ENCODE assay signal across 9 cellular contexts in the genomic region with DNA sequence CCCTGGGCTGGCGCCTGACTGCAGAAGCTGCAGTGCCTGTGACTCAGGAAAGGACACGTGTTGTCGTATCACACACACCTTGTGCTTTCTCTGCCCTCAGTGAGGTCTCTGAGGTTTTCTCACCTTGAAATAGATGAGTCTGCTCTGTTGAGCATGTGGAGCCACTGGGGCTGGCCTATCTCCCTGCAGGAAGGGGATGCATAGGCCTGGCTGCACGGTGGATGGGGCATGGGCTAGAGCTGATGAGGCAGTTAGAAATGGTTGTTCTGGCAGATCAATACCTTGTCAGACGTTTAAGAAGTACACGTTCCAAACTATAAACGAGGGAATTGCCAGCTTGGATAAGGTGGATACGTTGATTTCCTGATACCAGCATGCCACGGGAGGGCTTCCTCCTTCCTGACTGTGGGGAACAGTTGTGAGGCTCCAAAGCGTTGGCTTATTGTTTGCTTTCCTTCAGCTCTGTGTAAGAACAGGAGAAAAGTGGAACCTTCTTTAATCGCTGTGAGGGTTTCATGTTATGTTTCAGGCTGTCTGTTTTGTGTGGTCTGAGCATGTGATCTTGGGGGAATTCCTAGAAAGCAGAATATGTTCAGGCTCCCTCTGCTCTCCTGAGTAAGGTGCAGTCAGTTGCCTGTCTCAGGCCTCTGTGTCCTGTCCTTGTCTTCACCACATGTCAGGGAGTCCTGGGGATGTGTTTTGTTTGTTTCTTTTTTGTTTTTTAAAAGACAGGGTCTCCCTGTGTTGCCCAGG. TPM values are rescaled to one million over a fixed set of nuclear protein-coding genes. Genes with fewer than 3 reads are reported as not detected.
DNase-seq lines count a peak whose midpoint lies in the region; ATAC-seq and TF ChIP-seq lines count a peak whose summit lies in the region.
"Had no signal": no experiment of that assay in that cellular context is flagged by ENCODE, and none has a peak within 500 bp of the region (broad histone marks: within the 10 kb centered on the region; RNA-seq: fewer than 3 reads in every experiment).

No MANE protein-coding gene starts in this region.

- H3K27me3 Mint-ChIP-seq in H9 (ENCODE audit: low read depth), result no peaks in the 10 kb centered on the region
- no peaks in the 10 kb centered on the region for H3K27me3 Mint-ChIP-seq in natural killer cell treated with Interleukin-12 subunit alpha and Interleukin-12 subunit beta and Interleukin-15 and Interleukin-18, amount 100 ng/mL, for 72 hours

- no peak overlapping the region for H3K27ac ChIP-seq in H9 (ENCODE audit: insufficient read length, low read depth, low read length)
- no peak overlapping the region for H3K27ac ChIP-seq in neuronal stem cell (replicated peaks; ENCODE audit: low read length)
- H3K27ac ChIP-seq: foreskin keratinocyte had no signal

- H3K36me3 Mint-ChIP-seq in H9 (ENCODE audit: insufficient read depth in 1 of 3, low read depth in 3 of 3), result peaks cover 45 to 66% (median 59%) of the 10 kb centered on the region in 3 experiments
- no peaks in the 10 kb centered on the region for H3K36me3 Mint-ChIP-seq in natural killer cell treated with Interleukin-12 subunit alpha and Interleukin-12 subunit beta and Interleukin-15 and Interleukin-18, amount 100 ng/mL, for 72 hours

- H4K20me1 ChIP-seq in H9 (ENCODE audit: control insufficient read depth, insufficient read depth, insufficient read length), result peaks cover 5% of the 10 kb centered on the region

- H2BK20ac ChIP-seq in H9 (ENCODE audit: low read depth, low read length, poor library complexity, severe bottlenecking), result no peak overlapping the region

- H2BK120ac ChIP-seq in H9 (ENCODE audit: low read depth, low read length, poor library complexity, severe bottlenecking) (no peak overlapping the region), neuronal stem cell (ENCODE audit: low read depth, low read length) (no peak overlapping the region)

- peak; percentile 75 for DNase-seq in GM12865 (ENCODE audit: low read depth)
- DNase-seq in H9, result no peak
- DNase-seq in activated CD4-positive, alpha-beta T cell treated with anti-CD3 and anti-CD28 coated beads, Interleukin-2, amount 50 U/mL, for 48 hours, result peak; percentile 21 to 25
- no peak for DNase-seq in natural killer cell treated with Interleukin-12 subunit alpha and Interleukin-12 subunit beta and Interleukin-15 and Interleukin-18, amount 100 ng/mL, for 72 hours (ENCODE audit: low spot score)
- no peak for DNase-seq in NCI-H226
- no peak for DNase-seq in neuronal stem cell (ENCODE audit: low spot score)
- no peak for DNase-seq in NCI-H187 treated with DMSO at 0.1 percent for 48 hours (lab: John Stamatoyannopoulos, UW)
- DNase-seq in ureter (ENCODE audit: low spot score), result no peak
- DNase-seq: foreskin keratinocyte had no signal

- H3K4me1 Mint-ChIP-seq in H9, result no peaks in the 10 kb centered on the region
- H3K4me1 Mint-ChIP-seq in natural killer cell treated with Interleukin-12 subunit alpha and Interleukin-12 subunit beta and Interleukin-15 and Interleukin-18, amount 100 ng/mL, for 72 hours (ENCODE audit: low read depth in 2 of 2), result peaks cover 15 to 17% of the 10 kb centered on the region in 2 donors

- TF ChIP-seq CTCF in GM12865 (IDR thresholded peaks at IDR 0.05; ENCODE audit: insufficient read depth, low read depth, low read length, missing control alignments) (no peak), H9 (conservative IDR thresholded peaks at IDR 0.05) (no peak)

- peak overlapping the region in 2 of 3 experiments; percentile 53 to 78; a peak in 4 of 7 replicates for H3K27ac Mint-ChIP-seq in H9
- peak overlapping the region; percentile 18 to 33 for H3K27ac Mint-ChIP-seq in natural killer cell treated with Interleukin-12 subunit alpha and Interleukin-12 subunit beta and Interleukin-15 and Interleukin-18, amount 100 ng/mL, for 72 hours

- H3K9me3 Mint-ChIP-seq in H9, result peaks cover 0 to 7% of the 10 kb centered on the region in 2 experiments; a peak in 2 of 5 replicates
- no peaks in the 10 kb centered on the region for H3K9me3 Mint-ChIP-seq in natural killer cell treated with Interleukin-12 subunit alpha and Interleukin-12 subunit beta and Interleukin-15 and Interleukin-18, amount 100 ng/mL, for 72 hours

- peaks cover 38 to 78% of the 10 kb centered on the region in 2 donors for H3K36me3 ChIP-seq in neuronal stem cell (replicated peaks in 1 of 2; ENCODE audit: control insufficient read depth in 2 of 2, insufficient read depth in 2 of 2, low read length in 2 of 2)

- H3K4me2 ChIP-seq in H9 (ENCODE audit: insufficient read depth, insufficient read length, low read length) (no peak overlapping the region), neuronal stem cell (ENCODE audit: insufficient read depth, low read length, poor library complexity, severe bottlenecking) (no peak overlapping the region)

- H2BK5ac ChIP-seq in H9 (ENCODE audit: insufficient read length, low read length) (no peak overlapping the region), neuronal stem cell (ENCODE audit: low read length) (no peak overlapping the region)

- H2AFZ ChIP-seq in H9 (ENCODE audit: low read length) (no peak overlapping the region), neuronal stem cell (ENCODE audit: low read length) (no peak overlapping the region)

- H3K4ac ChIP-seq in H9 (ENCODE audit: low read depth, low read length) (no peak overlapping the region), neuronal stem cell (ENCODE audit: low read length) (no peak overlapping the region)

- no peak overlapping the region for H3K56ac ChIP-seq in H9 (ENCODE audit: insufficient read length, low read depth, low read length)

- peaks cover 7% of the 10 kb centered on the region; the same call in 1 of the 2 replicates for H3K79me2 ChIP-seq in H9 (ENCODE audit: insufficient read depth, low read length)

- H3K23me2 ChIP-seq in H9 (ENCODE audit: insufficient read length, low read depth, low read length, poor library complexity, severe bottlenecking), result no peaks in the 10 kb centered on the region

- no peak overlapping the region for H3T11ph ChIP-seq in H9 (ENCODE audit: low read length)

- H3K27me3 ChIP-seq in H9 (ENCODE audit: insufficient read depth, low read length) (no peaks in the 10 kb centered on the region), neuronal stem cell (ENCODE audit: control insufficient read depth in 3 of 3, insufficient read depth in 3 of 3, low read depth in 1 of 3, low read length in 3 of 3) (no peaks in the 10 kb centered on the region)
- H3K27me3 ChIP-seq: foreskin keratinocyte had no signal

- peak; percentile 83 to 88 for ATAC-seq in natural killer cell treated with Interleukin-12 subunit alpha and Interleukin-12 subunit beta and Interleukin-15 and Interleukin-18, amount 100 ng/mL, for 72 hours
- ATAC-seq: foreskin keratinocyte had no signal

- H3K18ac ChIP-seq in H9 (ENCODE audit: insufficient read length, low read depth, low read length) (no peak overlapping the region), neuronal stem cell (ENCODE audit: low read length) (no peak overlapping the region)

- H4K91ac ChIP-seq in H9 (ENCODE audit: insufficient read length, low read depth, low read length) (no peak overlapping the region), neuronal stem cell (ENCODE audit: low read depth, low read length, poor library complexity) (no peak overlapping the region)

- no peaks in the 10 kb centered on the region for H3K4me1 ChIP-seq in H9 (ENCODE audit: insufficient read depth, low read length)
- peaks cover 0 to 4% of the 10 kb centered on the region in 2 donors for H3K4me1 ChIP-seq in neuronal stem cell (ENCODE audit: control insufficient read depth in 2 of 2, insufficient read depth in 1 of 2, low read depth in 1 of 2, low read length in 2 of 2)
- H3K4me1 ChIP-seq: foreskin keratinocyte had no signal

- H3K9ac ChIP-seq in H9 (ENCODE audit: extremely low read depth, insufficient read length, low read length) (no peak overlapping the region), neuronal stem cell (ENCODE audit: low read depth, low read length, poor library complexity) (no peak overlapping the region)

- no peak overlapping the region for H2BK12ac ChIP-seq in H9 (ENCODE audit: insufficient read length, low read depth, low read length)
- no peak overlapping the region for H2BK12ac ChIP-seq in neuronal stem cell (ENCODE audit: low read length)

- H3K9me3 ChIP-seq in H9 (ENCODE audit: control insufficient read depth, low read depth, low read length) (no peaks in the 10 kb centered on the region), neuronal stem cell (replicated peaks in 1 of 2; ENCODE audit: control insufficient read depth in 2 of 2, insufficient read depth in 1 of 2, low read depth in 1 of 2, low read length in 2 of 2) (peaks cover 5 to 9% of the 10 kb centered on the region in 2 donors)

- H3K14ac ChIP-seq in H9 (ENCODE audit: insufficient read depth, low read length) (no peak overlapping the region), neuronal stem cell (ENCODE audit: low read length) (no peak overlapping the region)

- H3K23ac ChIP-seq in H9 (ENCODE audit: insufficient read length, low read depth, low read length) (no peak overlapping the region), neuronal stem cell (ENCODE audit: low read depth, low read length, poor library complexity) (no peak overlapping the region)

- H2AK5ac ChIP-seq in H9 (ENCODE audit: insufficient read length, low read length) (no peak overlapping the region), neuronal stem cell (ENCODE audit: low read depth, low read length) (no peak overlapping the region)

- no peak overlapping the region for H3K4me3 Mint-ChIP-seq in H9
- H3K4me3 Mint-ChIP-seq in natural killer cell treated with Interleukin-12 subunit alpha and Interleukin-12 subunit beta and Interleukin-15 and Interleukin-18, amount 100 ng/mL, for 72 hours, result peak overlapping the region; percentile 54

- H4K5ac ChIP-seq in H9 (ENCODE audit: insufficient read length, low read depth, low read length), result no peak overlapping the region

- H4K8ac ChIP-seq in H9 (replicated peaks; ENCODE audit: insufficient read length, low read depth, low read length), result no peak overlapping the region
- no peak overlapping the region for H4K8ac ChIP-seq in neuronal stem cell (ENCODE audit: low read depth, low read length)

- H3K79me1 ChIP-seq in H9 (ENCODE audit: insufficient read depth, low read depth, low read length, poor library complexity, severe bottlenecking), result no peaks in the 10 kb centered on the region
- peaks cover 14% of the 10 kb centered on the region for H3K79me1 ChIP-seq in neuronal stem cell (ENCODE audit: low read depth, low read length)

- peak overlapping the region; percentile 34 for H3K4me3 ChIP-seq in GM12865 (ENCODE audit: low read depth, low read length)
- H3K4me3 ChIP-seq in neuronal stem cell (ENCODE audit: low read length in 2 of 2), result no peak overlapping the region

- no peak overlapping the region for H2BK15ac ChIP-seq in H9 (ENCODE audit: low read depth, low read length)
- H2BK15ac ChIP-seq in neuronal stem cell (ENCODE audit: low read length), result no peak overlapping the region

- no CpG with 5 or more reads among the region's 11 CpGs for WGBS in H9 (ENCODE audit: extremely low coverage, insufficient read length, low lambda C conversion rate)
- WGBS in neuronal stem cell (ENCODE audit: extremely low coverage in 2 of 2, insufficient read length in 2 of 2, insufficient replicate concordance in 1 of 2), 2 donors, result no CpG with 5 or more reads among the region's 11 CpGs

RNA-seq across cellular contexts. Expression of gene PCNT, which starts 44.8 kb away (rescaled TPM):
- total RNA-seq in H9 (2021), result 39.6 and 40.6 TPM in 2 replicates
- 100 to 1,000 TPM in 1 of 2 donors, 10 to 100 TPM in 1; 58.1 to 120 TPM for total RNA-seq in natural killer cell treated with Interleukin-12 subunit alpha and Interleukin-12 subunit beta and Interleukin-15 and Interleukin-18, amount 100 ng/mL, for 72 hours
- polyA plus RNA-seq in neuronal stem cell (2013, experiment 1 of 2), result 11.1 TPM
- 10.6 TPM for polyA plus RNA-seq in neuronal stem cell (2013, experiment 2 of 2)
- total RNA-seq in ureter, result 28.5 TPM

RNA-seq across cellular contexts. Expression of gene C21orf58, which starts 45.0 kb away (rescaled TPM):
- 17.2 and 19.1 TPM in 2 replicates for total RNA-seq in H9 (2021)
- total RNA-seq in natural killer cell treated with Interleukin-12 subunit alpha and Interleukin-12 subunit beta and Interleukin-15 and Interleukin-18, amount 100 ng/mL, for 72 hours, result 10 to 100 TPM; 12.3 to 49.3 TPM
- 29.5 TPM for polyA plus RNA-seq in neuronal stem cell (2013, experiment 1 of 2)
- 29.2 TPM for polyA plus RNA-seq in neuronal stem cell (2013, experiment 2 of 2)
- total RNA-seq in ureter, result 2.2 TPM

Comparison
In these comparisons a context has a peak if more than half of its experiments do, and no peak if none do; other contexts are left out.
1. DNase-seq: peak in GM12865 (single experiment) and activated CD4-positive, alpha-beta T cell treated with anti-CD3 and anti-CD28 coated beads, Interleukin-2, amount 50 U/mL, for 48 hours (2 of 2); none in H9 (single experiment), natural killer cell treated with Interleukin-12 subunit alpha and Interleukin-12 subunit beta and Interleukin-15 and Interleukin-18, amount 100 ng/mL, for 72 hours (single experiment), NCI-H226 (single experiment), neuronal stem cell (single experiment), NCI-H187 treated with DMSO at 0.1 percent for 48 hours (single experiment) and ureter (single experiment).